Comparison of ENCODE assay signal across 1 cellular context in genomic region chr14:77033622-77034521, GRCh38.
TF ChIP-seq lines count a peak whose summit lies in the region.

No MANE protein-coding gene starts in this region.

TF ChIP-seq in GM12878, 131 proteins besides CTCF, POLR2A, EP300 and RAD21 (continued from another document and continues in another):
- TF ChIP-seq USF1 (IDR thresholded peaks at IDR 0.05; ENCODE audit: borderline replicate concordance, extremely low read length, insufficient read depth, low read depth, low read length): no peak
- no peak for TF ChIP-seq KDM1A (IDR thresholded peaks at IDR 0.05; ENCODE audit: borderline replicate concordance)
- TF ChIP-seq SREBF2 (IDR thresholded peaks at IDR 0.05; ENCODE audit: low read length): no peak
- TF ChIP-seq POLR2AphosphoS5 (IDR thresholded peaks at IDR 0.05; ENCODE audit: low read length): peak; percentile 94
- no peak for TF ChIP-seq SIN3A (IDR thresholded peaks at IDR 0.05; ENCODE audit: low read depth, low read length)
- TF ChIP-seq NR2F1 (conservative IDR thresholded peaks at IDR 0.05): peak; percentile 47; the same call in 1 of the 2 replicates
- peak; percentile 6 for TF ChIP-seq E4F1 (IDR thresholded peaks at IDR 0.05; ENCODE audit: borderline replicate concordance, partially characterized antibody)
- TF ChIP-seq MLLT1 (IDR thresholded peaks at IDR 0.05): peak; percentile 71; the same call in 1 of the 2 replicates
- no peak for TF ChIP-seq ZNF384 (IDR thresholded peaks at IDR 0.05; ENCODE audit: borderline replicate concordance, low read depth, low read length)
- TF ChIP-seq CREB1 (IDR thresholded peaks at IDR 0.05; ENCODE audit: low read depth): no peak
- TF ChIP-seq FOS (IDR thresholded peaks at IDR 0.05; ENCODE audit: borderline replicate concordance, extremely low read depth, insufficient read length): no peak
- TF ChIP-seq SMAD1 (IDR thresholded peaks at IDR 0.05; ENCODE audit: low read depth, partially characterized antibody): no peak
- no peak for TF ChIP-seq PBX3 (IDR thresholded peaks at IDR 0.05; ENCODE audit: insufficient replicate concordance, low read depth, low read length)
- TF ChIP-seq HSF1 (IDR thresholded peaks at IDR 0.05; ENCODE audit: low read depth, low read length): no peak
- TF ChIP-seq NBN (IDR thresholded peaks at IDR 0.05): peak; percentile 77; the same call in 1 of the 2 replicates
- TF ChIP-seq CHD1 (IDR thresholded peaks at IDR 0.05; ENCODE audit: low read depth, low read length): no peak; the same call in 1 of the 2 replicates
- peak; percentile 80; the same call in 1 of the 2 replicates for TF ChIP-seq TCF12 (IDR thresholded peaks at IDR 0.05; ENCODE audit: low read depth, low read length)
- peak; percentile 44 to 48; a peak in 2 of 4 replicates for TF ChIP-seq BHLHE40 (IDR thresholded peaks at IDR 0.05; ENCODE audit: borderline replicate concordance in 1 of 2, low read depth in 2 of 2, low read length in 1 of 2)
- TF ChIP-seq SMAD5 (IDR thresholded peaks at IDR 0.05; ENCODE audit: low read depth): no peak; the same call in 1 of the 2 replicates
- TF ChIP-seq IKZF1 (conservative IDR thresholded peaks at IDR 0.05): peak; percentile 91
- no peak; a peak in 2 of 4 replicates for TF ChIP-seq ETV6 (conservative IDR thresholded peaks at IDR 0.05 in 1 of 2, IDR thresholded peaks at IDR 0.05 in 1 of 2; ENCODE audit: borderline replicate concordance in 1 of 2, low read depth in 1 of 2)
- TF ChIP-seq NR2C1 (IDR thresholded peaks at IDR 0.05): no peak
- no peak for TF ChIP-seq SKIL (IDR thresholded peaks at IDR 0.05; ENCODE audit: low read depth, poor library complexity, severe bottlenecking)
- peak; percentile 13 to 62; a peak in 2 of 4 replicates for TF ChIP-seq IKZF2 (IDR thresholded peaks at IDR 0.05)
- TF ChIP-seq BMI1 (IDR thresholded peaks at IDR 0.05; ENCODE audit: borderline replicate concordance): no peak
- TF ChIP-seq CUX1 (IDR thresholded peaks at IDR 0.05; ENCODE audit: insufficient replicate concordance, low read depth, low read length): no peak
- TF ChIP-seq USF2 (IDR thresholded peaks at IDR 0.05; ENCODE audit: borderline replicate concordance, low read depth, low read length): no peak
- no peak for TF ChIP-seq HDAC6 (IDR thresholded peaks at IDR 0.05; ENCODE audit: unreplicated experiment)
- no peak for TF ChIP-seq SMC3 (IDR thresholded peaks at IDR 0.05; ENCODE audit: borderline replicate concordance, low read length)
- TF ChIP-seq ZBTB40 (IDR thresholded peaks at IDR 0.05; ENCODE audit: borderline replicate concordance): no peak
- no peak; the same call in 1 of the 2 replicates for TF ChIP-seq ATF7 (IDR thresholded peaks at IDR 0.05; ENCODE audit: low read depth)
- no peak for TF ChIP-seq ELK1 (IDR thresholded peaks at IDR 0.05; ENCODE audit: low read depth, low read length)
